In the genomic region with DNA sequence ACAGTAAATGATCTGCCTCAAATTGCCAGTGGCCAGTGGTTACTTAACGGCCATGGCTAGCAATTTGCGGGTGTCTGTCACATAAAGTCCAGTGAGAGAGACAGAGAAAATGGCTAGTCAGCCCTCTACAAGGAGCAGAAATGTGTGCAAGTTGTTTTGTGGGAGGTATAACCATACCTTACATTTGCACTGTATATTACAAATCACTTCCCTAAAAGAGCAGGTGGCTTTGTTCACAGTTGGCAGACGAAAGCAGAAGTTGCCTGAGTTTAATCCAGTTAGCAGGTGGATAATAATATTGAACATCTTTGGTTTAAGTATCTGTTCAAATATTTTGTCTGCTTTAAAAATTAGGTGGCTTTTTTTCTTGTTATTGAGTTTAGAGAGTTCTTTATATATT, we compare ENCODE assay signal across 24 cellular contexts. TPM values are rescaled to one million over a fixed set of nuclear protein-coding genes. Genes with fewer than 3 reads are reported as not detected.
A peak's percentile ranks its signal among the peaks of the same experiment; 100 is the strongest.
DNase-seq lines count a peak whose midpoint lies in the region; ATAC-seq, FAIRE-seq and TF ChIP-seq lines count a peak whose summit lies in the region.
"Had no signal": no experiment of that assay in that cellular context is flagged by ENCODE, and none has a peak within 500 bp of the region (broad histone marks: within the 10 kb centered on the region; RNA-seq: fewer than 3 reads in every experiment).

No MANE protein-coding gene starts in this region.

- TF ChIP-seq EP300 in A549 (IDR thresholded peaks at IDR 0.05), result no peak

- no peak overlapping the region for H3K4me2 ChIP-seq in A549
- peak overlapping the region; percentile 54 for H3K4me2 ChIP-seq in OCI-LY3 (ENCODE audit: low read length)
- H3K4me2 ChIP-seq: BLaER1 treated with 17β-estradiol and CSF1 and Interleukin-3, amounts not matched to agents 10 nM and 100 nM had no signal

- H3K9ac ChIP-seq in OCI-LY3 (ENCODE audit: low read length), result peak overlapping the region; percentile 39; the same call in 1 of the 2 replicates
- H3K9ac ChIP-seq: BLaER1 treated with 17β-estradiol and CSF1 and Interleukin-3, amounts not matched to agents 10 nM and 100 nM had no signal

- POLR2A ChIA-PET in A549 (lab: Yijun Ruan, JAX), result no interaction called here

- 0 out of 2 replicates have a peak overlapping the region, but pooled peaks have one; percentile 38 for H2AFZ ChIP-seq in OCI-LY3 (ENCODE audit: low read depth, low read length)

- H3K27ac ChIP-seq in A549 (no peak overlapping the region), OCI-LY3 (ENCODE audit: low read length) (peak overlapping the region; percentile 86), heart left ventricle (no peak overlapping the region)
- H3K27ac ChIP-seq: BLaER1 treated with 17β-estradiol and CSF1 and Interleukin-3, amounts not matched to agents 10 nM and 100 nM; breast epithelium; sigmoid colon; uterus had no signal

- TF ChIP-seq RAD21 in A549 (conservative IDR thresholded peaks at IDR 0.05 in 1 of 2, IDR thresholded peaks at IDR 0.05 in 1 of 2), result no peak

- intact Hi-C loops in heart left ventricle (cut with DNase I), result no loop called here

- H3K36me3 ChIP-seq in OCI-LY3 (replicated peaks; ENCODE audit: low read depth, low read length) (peaks cover 12% of the 10 kb centered on the region), heart left ventricle (no peaks in the 10 kb centered on the region)
- H3K36me3 ChIP-seq: BLaER1 treated with 17β-estradiol and CSF1 and Interleukin-3, amounts not matched to agents 10 nM and 100 nM; breast epithelium; sigmoid colon; uterus had no signal

- ATAC-seq in A549, result no peak
- peak; percentile 70 for ATAC-seq in GM19328 (IDR thresholded peaks at IDR 0.05; ENCODE audit: unreplicated experiment)
- ATAC-seq in activated CD4-positive, CD25-positive, alpha-beta regulatory T cell treated with anti-CD3 and anti-CD28 coated beads, Interleukin-2, amount 50 U/mL, for 24 hours, result no peak
- no peak for ATAC-seq in heart left ventricle
- ATAC-seq: Right ventricle myocardium inferior had no signal

- H3K4me3 ChIP-seq in A549 (no peak overlapping the region), OCI-LY3 (ENCODE audit: low read length) (0 out of 2 replicates have a peak overlapping the region, but pooled peaks have one; percentile 7), heart left ventricle (no peak overlapping the region)
- H3K4me3 ChIP-seq: BLaER1 treated with 17β-estradiol and CSF1 and Interleukin-3, amounts not matched to agents 10 nM and 100 nM; breast epithelium; sigmoid colon; uterus had no signal

- no peaks in the 10 kb centered on the region for H3K4me1 ChIP-seq in A549
- peaks cover 18% of the 10 kb centered on the region for H3K4me1 ChIP-seq in OCI-LY3 (ENCODE audit: low read length)
- H3K4me1 ChIP-seq in heart left ventricle, result peaks cover 0 to 5% (median 0%) of the 10 kb centered on the region in 12 donors
- H3K4me1 ChIP-seq: BLaER1 treated with 17β-estradiol and CSF1 and Interleukin-3, amounts not matched to agents 10 nM and 100 nM; breast epithelium; uterus had no signal

- 31% methylated on average over 3 of the region's 3 CpGs for WGBS in A549 (ENCODE audit: missing lambda C conversion rate)
- 66 to 92% (median 78%) methylated on average over 3 of the region's 3 CpGs for WGBS in heart left ventricle, 4 donors

- H3K27me3 ChIP-seq in OCI-LY3 (ENCODE audit: low read depth, low read length) (no peaks in the 10 kb centered on the region), heart left ventricle (peaks cover 0 to 14% (median 0%) of the 10 kb centered on the region in 9 donors)
- H3K27me3 ChIP-seq: BLaER1 treated with 17β-estradiol and CSF1 and Interleukin-3, amounts not matched to agents 10 nM and 100 nM; sigmoid colon; uterus had no signal

- TF ChIP-seq POLR2A in A549 (IDR thresholded peaks at IDR 0.05; ENCODE audit: low read length) (no peak), heart left ventricle (IDR thresholded peaks at IDR 0.05) (no peak)

- TF ChIP-seq CTCF in A549 (IDR thresholded peaks at IDR 0.05), result no peak
- TF ChIP-seq CTCF in OCI-LY3 (IDR thresholded peaks at IDR 0.05; ENCODE audit: low read depth, low read length), result no peak
- no peak for TF ChIP-seq CTCF in heart left ventricle (IDR thresholded peaks at IDR 0.05)

- in situ Hi-C loops in KBM-7 (cut with MboI; ENCODE audit: low pct_unique_long_range_greater_than_20kb, low sequenced_read_pairs), result no loop called here

- no peaks in the 10 kb centered on the region for H3K79me2 ChIP-seq in OCI-LY3 (ENCODE audit: low read length)

- H4K20me1 ChIP-seq in OCI-LY3 (ENCODE audit: insufficient read depth, low read length), result no peaks in the 10 kb centered on the region
- H4K20me1 ChIP-seq: BLaER1 treated with 17β-estradiol and CSF1 and Interleukin-3, amounts not matched to agents 10 nM and 100 nM had no signal

- CTCF ChIA-PET in A549 (lab: Yijun Ruan, JAX), result no interaction called here

- FAIRE-seq in A549 (lab: Jason Lieb, UNC), result peak; percentile 23
- FAIRE-seq: D721Med, endometrium had no signal

- DNase-seq in A549 (ENCODE audit: low read depth in 1 of 2, low spot score in 1 of 2), result no peak
- peak; percentile 50 for DNase-seq in KBM-7
- DNase-seq in DMS 273 (lab: John Stamatoyannopoulos, UW; ENCODE audit: unreplicated experiment), result no peak
- no peak for DNase-seq in heart left ventricle
- no peak for DNase-seq in activated CD4-positive, alpha-beta T cell treated with anti-CD3 and anti-CD28 coated beads for 48 hours
- DNase-seq: activated CD4-positive, alpha-beta T cell treated with anti-CD3 and anti-CD28 coated beads, Interleukin-2, amount 10 ng/mL, durations not matched to agents 7 days and 5 days; activated CD8-positive, alpha-beta memory T cell treated with anti-CD3 and anti-CD28 coated beads, Interleukin-2, amount 50 U/mL, for 48 hours; cortex of kidney; head of caudate nucleus; midbrain; NCI-H1048; NCI-H2029 treated with DMSO at 0.1 percent for 48 hours; NCI-H446; sigmoid colon; uterus had no signal

- no peaks in the 10 kb centered on the region for H3K9me3 ChIP-seq in A549
- H3K9me3 ChIP-seq in OCI-LY3 (ENCODE audit: insufficient read depth, low read length), result no peaks in the 10 kb centered on the region
- peaks cover 0 to 7% (median 0%) of the 10 kb centered on the region in 12 donors for H3K9me3 ChIP-seq in heart left ventricle
- H3K9me3 ChIP-seq: BLaER1 treated with 17β-estradiol and CSF1 and Interleukin-3, amounts not matched to agents 10 nM and 100 nM; sigmoid colon; uterus had no signal

TF ChIP-seq in A549, 52 proteins besides CTCF, POLR2A, EP300 and RAD21:
- TF ChIP-seq, protein P1, sequence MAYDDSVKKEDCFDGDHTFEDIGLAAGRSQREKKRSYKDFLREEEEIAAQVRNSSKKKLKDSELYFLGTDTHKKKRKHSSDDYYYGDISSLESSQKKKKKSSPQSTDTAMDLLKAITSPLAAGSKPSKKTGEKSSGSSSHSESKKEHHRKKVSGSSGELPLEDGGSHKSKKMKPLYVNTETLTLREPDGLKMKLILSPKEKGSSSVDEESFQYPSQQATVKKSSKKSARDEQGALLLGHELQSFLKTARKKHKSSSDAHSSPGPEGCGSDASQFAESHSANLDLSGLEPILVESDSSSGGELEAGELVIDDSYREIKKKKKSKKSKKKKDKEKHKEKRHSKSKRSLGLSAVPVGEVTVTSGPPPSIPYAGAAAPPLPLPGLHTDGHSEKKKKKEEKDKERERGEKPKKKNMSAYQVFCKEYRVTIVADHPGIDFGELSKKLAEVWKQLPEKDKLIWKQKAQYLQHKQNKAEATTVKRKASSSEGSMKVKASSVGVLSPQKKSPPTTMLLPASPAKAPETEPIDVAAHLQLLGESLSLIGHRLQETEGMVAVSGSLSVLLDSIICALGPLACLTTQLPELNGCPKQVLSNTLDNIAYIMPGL (CRISPR knock-in tag; IDR thresholded peaks at IDR 0.05; ENCODE audit: borderline replicate concordance), result no peak
TF ChIP-seq in A549: peak in this region for 0.

RNA-seq across cellular contexts. Expression of gene SRPX, which starts 15.6 kb away (rescaled TPM):
- polyA plus RNA-seq in A549 (2011; rRNA removed), result 1.8 and 1.9 TPM in 2 replicates
- polyA plus RNA-seq in A549 (2012; cell fraction: cytosol; rRNA removed), result 1.3 and 1.6 TPM in 2 replicates
- 2.2 and 4.0 TPM in 2 replicates for polyA plus RNA-seq in A549 (2012; cell fraction: nucleus; rRNA removed)
- 2.7 to 4.4 TPM (median 3.8 TPM) in 3 replicates for polyA plus RNA-seq in A549 (2017; fragmentation: RNase III; extraction: RNeasy Plus Mini Kit Qiagen cat#74134 plus additional on column Dnase treatment)
- 1.1 and 1.3 TPM in 2 replicates for polyA minus RNA-seq in A549 (2011; rRNA and poly(A)+ RNA removed)
- 10 to 100 TPM; 38.2 to 85.2 (median 53.8) TPM for total RNA-seq in heart left ventricle
- 100 to 1,000 TPM in 1 of 2 donors, 10 to 100 TPM in 1; 45.0 to 137 TPM for polyA plus RNA-seq in heart left ventricle
- polyA plus RNA-seq: IgD-negative memory B cell had no signal

Comparison
In these comparisons a context has a peak if more than half of its experiments do, and no peak if none do; other contexts are left out.
1. RNA of gene SRPX, which starts 15.6 kb away (polyA plus RNA-seq): 45.0 to 137 TPM in heart left ventricle; 1.3 to 4.4 TPM in A549; every median in the first group is over 4 times any median in the second.